ENCODE assay signal across 2 cellular contexts in genomic region chr1:8422439-8423133, GRCh38.
TF ChIP-seq lines count a peak whose summit lies in the region.

No MANE protein-coding gene starts in this region.

TF ChIP-seq in HEK293, 187 proteins besides CTCF, POLR2A, EP300 and RAD21 (continued from another document):
- TF ChIP-seq ZNF335 (tag by site-specific recombination; conservative IDR thresholded peaks at IDR 0.05) (peak; percentile 84), ZNF585B (tag by site-specific recombination; IDR thresholded peaks at IDR 0.05) (no peak), ZNF692 (tag by site-specific recombination; IDR thresholded peaks at IDR 0.05) (peak; percentile 93), ZBTB17 (tag by site-specific recombination; IDR thresholded peaks at IDR 0.05) (no peak), TRIM28 (IDR thresholded peaks at IDR 0.05; ENCODE audit: borderline replicate concordance, low read length) (no peak), KLF8 (tag by site-specific recombination; IDR thresholded peaks at IDR 0.05) (no peak), ZFP69B (tag by site-specific recombination; IDR thresholded peaks at IDR 0.05) (peak; percentile 92), ZNF473 (tag by site-specific recombination; IDR thresholded peaks at IDR 0.05) (no peak), ZBTB6 (tag by site-specific recombination; IDR thresholded peaks at IDR 0.05) (no peak)

TF ChIP-seq in WTC11, 78 proteins besides CTCF, POLR2A, EP300 and RAD21 (continued from another document):
- TF ChIP-seq ZNF532 (CRISPR knock-in tag; IDR thresholded peaks at IDR 0.05; ENCODE audit: borderline replicate concordance) (no peak), ESRRA (CRISPR knock-in tag; IDR thresholded peaks at IDR 0.05; ENCODE audit: borderline replicate concordance) (no peak), FOXJ3 (CRISPR knock-in tag; IDR thresholded peaks at IDR 0.05; ENCODE audit: borderline replicate concordance) (no peak), HMGA2 (CRISPR knock-in tag; IDR thresholded peaks at IDR 0.05) (no peak), ATF2 (CRISPR knock-in tag; IDR thresholded peaks at IDR 0.05; ENCODE audit: borderline replicate concordance, low read depth) (no peak), NR1H2 (CRISPR knock-in tag; IDR thresholded peaks at IDR 0.05) (no peak), NFE2L1 (CRISPR knock-in tag; IDR thresholded peaks at IDR 0.05) (no peak)
